12 cellular contexts compared by ENCODE assay signal in genomic region chr5:59917121-59917520, GRCh38. TPM values are rescaled to one million over a fixed set of nuclear protein-coding genes. Genes with fewer than 3 reads are reported as not detected.
A peak's percentile ranks its signal among the peaks of the same experiment; 100 is the strongest.
DNase-seq lines count a peak whose midpoint lies in the region; TF ChIP-seq lines count a peak whose summit lies in the region.
"Had no signal": no experiment of that assay in that cellular context is flagged by ENCODE, and none has a peak within 500 bp of the region (broad histone marks: within the 10 kb centered on the region; RNA-seq: fewer than 3 reads in every experiment).

No MANE protein-coding gene starts in this region.

- H3K4me3 ChIP-seq in fibroblast of mammary gland (ENCODE audit: control insufficient read depth, low read depth, low read length) = no peak overlapping the region

- DNase-seq in HCEC 1CT (peak; percentile 33), RPMI7951 (ENCODE audit: low read depth) (peak; percentile 3), fibroblast of mammary gland (ENCODE audit: low read depth) (peak; percentile 12), renal cortical epithelial cell (ENCODE audit: low read depth) (peak; percentile 54), SW480 (ENCODE audit: low spot score) (no peak), GM19238 (ENCODE audit: insufficient read length, low spot score) (no peak), NCI-H1417 treated with DMSO at 0.1 percent for 48 hours (lab: John Stamatoyannopoulos, UW) (no peak)
- DNase-seq: H7, NCI-H1092, NCI-H2081 treated with DMSO at 0.1 percent for 48 hours, NCI-H510A, SIG-M5 had no signal

- no peak for TF ChIP-seq CTCF in fibroblast of mammary gland (conservative IDR thresholded peaks at IDR 0.05; ENCODE audit: control insufficient read depth, insufficient read depth, low read depth, low read length)

RNA-seq across cellular contexts. Expression of gene PDE4D, which starts 23.6 kb away (rescaled TPM):
- 14.6 and 17.2 TPM in 2 replicates for total RNA-seq in RPMI7951 (2014; rRNA removed; shearing (Covaris generic))
- 13.2 and 26.9 TPM in 2 replicates for total RNA-seq in renal cortical epithelial cell

Comparison
In these comparisons a context has a peak if more than half of its experiments do, and no peak if none do; other contexts are left out.
1. DNase-seq: peak in HCEC 1CT (single experiment), RPMI7951 (single experiment), fibroblast of mammary gland (single experiment) and renal cortical epithelial cell (single experiment); none in SW480 (single experiment), GM19238 (single experiment) and NCI-H1417 treated with DMSO at 0.1 percent for 48 hours (single experiment).